Comparison of ENCODE assay signal across 8 cellular contexts in genomic region chr2:152337511-152337903, GRCh38. TPM values are rescaled to one million over a fixed set of nuclear protein-coding genes. Genes with fewer than 3 reads are reported as not detected.
DNase-seq lines count a peak whose midpoint lies in the region; ATAC-seq, FAIRE-seq and TF ChIP-seq lines count a peak whose summit lies in the region.
"Had no signal": no experiment of that assay in that cellular context is flagged by ENCODE, and none has a peak within 500 bp of the region (broad histone marks: within the 10 kb centered on the region; RNA-seq: fewer than 3 reads in every experiment).

No MANE protein-coding gene starts in this region.

- H3K4me3 ChIP-seq in HUES6 (ENCODE audit: low read depth, low read length): peak overlapping the region; percentile 88
- H3K4me3 ChIP-seq in K562: no peak overlapping the region
- peak overlapping the region; percentile 66 to 85 (median 75) for H3K4me3 ChIP-seq in keratinocyte (ENCODE audit: control insufficient read depth in 2 of 3, extremely low read depth in 1 of 3, insufficient read depth in 2 of 3, low read depth in 1 of 3, low read length in 3 of 3)
- H3K4me3 ChIP-seq in subcutaneous abdominal adipose tissue (ENCODE audit: low read depth in 1 of 5, low read length in 5 of 5): peak overlapping the region in 4 of 5 donors; percentile 82 to 87 (median 85)
- no peak overlapping the region for H3K4me3 ChIP-seq in heart left ventricle

- H3K79me2 ChIP-seq in K562 (ENCODE audit: control insufficient read depth, insufficient read depth, low read length) (no peaks in the 10 kb centered on the region), keratinocyte (ENCODE audit: control insufficient read depth, insufficient read depth, low read length) (peaks cover 73% of the 10 kb centered on the region)

- H3K9me1 ChIP-seq in K562 (ENCODE audit: control insufficient read depth, insufficient read depth, low read length): no peaks in the 10 kb centered on the region
- no peaks in the 10 kb centered on the region for H3K9me1 ChIP-seq in keratinocyte (ENCODE audit: control insufficient read depth, extremely low read depth, insufficient read depth, low read length)

- FAIRE-seq in K562 (lab: Jason Lieb, UNC) (peak; percentile 40), keratinocyte (lab: Jason Lieb, UNC) (no peak)

- WGBS in K562 (ENCODE audit: insufficient coverage, low coverage, missing lambda C conversion rate): 4% methylated on average over 2 of the region's 2 CpGs
- 47 to 96% (median 61%) methylated on average over 2 of the region's 2 CpGs for WGBS in heart left ventricle, 4 donors

- no peak overlapping the region for H3K9ac ChIP-seq in HUES6 (ENCODE audit: low read length)
- no peak overlapping the region for H3K9ac ChIP-seq in K562 (ENCODE audit: insufficient read depth in 1 of 2, low read depth in 2 of 2, low read length in 2 of 2)
- H3K9ac ChIP-seq in keratinocyte (ENCODE audit: control insufficient read depth, extremely low read depth, insufficient read depth, low read length): peak overlapping the region; percentile 79
- H3K9ac ChIP-seq in subcutaneous abdominal adipose tissue (ENCODE audit: low read length in 5 of 5): no peak overlapping the region

- in situ Hi-C loops in K562 (cut with MboI): no loop called here

- H4K20me1 ChIP-seq in K562 (replicated peaks; ENCODE audit: control insufficient read depth, insufficient read depth, low read length): 0 out of 2 replicates have a peak, but pooled peaks cover 6% of the 10 kb centered on the region
- H4K20me1 ChIP-seq in keratinocyte (ENCODE audit: control insufficient read depth, extremely low read depth, insufficient read depth, low read length): peaks cover 20% of the 10 kb centered on the region

- H2AFZ ChIP-seq in K562 (ENCODE audit: low read depth, low read length): no peak overlapping the region
- no peak overlapping the region for H2AFZ ChIP-seq in keratinocyte (ENCODE audit: control insufficient read depth, low read length)

- CTCF ChIA-PET in K562 (lab: Yijun Ruan, JAX; ENCODE audit: low intra/inter-chr PET ratio): no interaction called here

- intact Hi-C loops in K562 (cut with micrococcal nuclease): loop anchor here (10.0 kb wide), 2 partner anchors 297 to 303 kb away; no protein-coding TSS in a partner anchor
- intact Hi-C loops in heart left ventricle (cut with DNase I): loop anchor here in 9 of 10 donors (5.0 to 10.0 kb wide), 15 partner anchors 67 to 297 kb away; partner anchors contain the start of gene STAM2 (in 1 of the 9)

- no peak for TF ChIP-seq POLR2A in K562 (conservative IDR thresholded peaks at IDR 0.05)
- TF ChIP-seq POLR2A in heart left ventricle (IDR thresholded peaks at IDR 0.05): no peak

- no peak for DNase-seq in K562 (ENCODE audit: extremely low read depth in 1 of 4, low spot score in 3 of 4)
- DNase-seq in keratinocyte (ENCODE audit: low read depth, low spot score): no peak
- DNase-seq in NCI-H1694 (lab: John Stamatoyannopoulos, UW): no peak
- DNase-seq in MV-4-11 (lab: John Stamatoyannopoulos, UW): no peak
- DNase-seq in heart left ventricle: no peak

- H3K27me3 ChIP-seq in HUES6 (ENCODE audit: control insufficient read depth, insufficient read depth, low read length) (no peaks in the 10 kb centered on the region), K562 (ENCODE audit: control insufficient read depth in 2 of 2, insufficient read depth in 2 of 2, low read length in 2 of 2) (peaks cover 18 to 25% of the 10 kb centered on the region in 2 experiments), keratinocyte (ENCODE audit: control insufficient read depth, extremely low read depth, insufficient read depth, low read length) (no peaks in the 10 kb centered on the region), subcutaneous abdominal adipose tissue (ENCODE audit: control insufficient read depth in 5 of 5, insufficient read depth in 4 of 5, low read length in 5 of 5) (no peaks in the 10 kb centered on the region), heart left ventricle (no peaks in the 10 kb centered on the region)
- H3K27me3 ChIP-seq: uterus had no signal

- H3K4me1 ChIP-seq in HUES6 (ENCODE audit: control insufficient read depth, insufficient read depth, low read length) (peaks cover 23% of the 10 kb centered on the region), K562 (replicated peaks in 1 of 2; ENCODE audit: control insufficient read depth in 2 of 2, insufficient read depth in 2 of 2, low read length in 2 of 2) (peaks cover 0 to 17% of the 10 kb centered on the region in 2 experiments; a peak in 3 of 5 replicates), keratinocyte (ENCODE audit: control insufficient read depth, extremely low read depth, insufficient read depth, low read length) (peaks cover 25% of the 10 kb centered on the region), subcutaneous abdominal adipose tissue (ENCODE audit: control insufficient read depth in 5 of 5, insufficient read depth in 5 of 5, low read length in 5 of 5) (peaks cover 0 to 40% (median 32%) of the 10 kb centered on the region in 5 donors), heart left ventricle (peaks cover 0 to 34% (median 12%) of the 10 kb centered on the region in 12 donors)
- H3K4me1 ChIP-seq: uterus had no signal

- H3K36me3 ChIP-seq in HUES6 (ENCODE audit: control insufficient read depth, insufficient read depth, low read length): no peaks in the 10 kb centered on the region; the same call in 1 of the 2 replicates
- no peaks in the 10 kb centered on the region for H3K36me3 ChIP-seq in K562 (ENCODE audit: control insufficient read depth, insufficient read depth, low read length)
- peaks cover 0 to 6% of the 10 kb centered on the region in 2 experiments for H3K36me3 ChIP-seq in keratinocyte (ENCODE audit: control insufficient read depth in 2 of 2, extremely low read depth in 1 of 2, insufficient read depth in 2 of 2, low read length in 2 of 2)
- H3K36me3 ChIP-seq in subcutaneous abdominal adipose tissue (ENCODE audit: control insufficient read depth in 5 of 5, insufficient read depth in 5 of 5, low read length in 5 of 5): no peaks in the 10 kb centered on the region
- H3K36me3 ChIP-seq in heart left ventricle: no peaks in the 10 kb centered on the region
- H3K36me3 ChIP-seq: uterus had no signal

- POLR2A ChIA-PET in K562 (lab: Yijun Ruan, JAX): interaction anchor here (0.7 kb wide), 1 partner anchor 305 kb away, joined by 3 read pairs; no protein-coding TSS in a partner anchor

- H3K27ac ChIP-seq in HUES6 (ENCODE audit: low read depth, low read length) (no peak overlapping the region), K562 (ENCODE audit: extremely low read depth, low read depth, low read length) (no peak overlapping the region), keratinocyte (ENCODE audit: control insufficient read depth, insufficient read depth, low read length) (peak overlapping the region; percentile 74), subcutaneous abdominal adipose tissue (ENCODE audit: low read depth, low read length) (peak overlapping the region; percentile 93), heart left ventricle (peak overlapping the region in 1 of 12 donors; percentile 82)

- no peak for TF ChIP-seq RAD21 in K562 (CRISPR knock-in tag; conservative IDR thresholded peaks at IDR 0.05 in 1 of 2, IDR thresholded peaks at IDR 0.05 in 1 of 2)

- TF ChIP-seq EP300 in K562 (IDR thresholded peaks at IDR 0.05; ENCODE audit: low read length): no peak

- BruUV-seq in K562 (replicated peaks; lab: Mats Ljungman, UMichigan): no TSS peak

- ATAC-seq in K562: no peak
- ATAC-seq in heart left ventricle: no peak

- H3K4me2 ChIP-seq in K562 (ENCODE audit: insufficient read depth, low read length) (no peak overlapping the region), keratinocyte (ENCODE audit: control insufficient read depth, extremely low read depth, insufficient read depth, low read depth, low read length) (peak overlapping the region; percentile 66)

- H3K9me3 ChIP-seq in HUES6 (ENCODE audit: control insufficient read depth, insufficient read depth, low read depth, low read length) (no peaks in the 10 kb centered on the region), K562 (replicated peaks; ENCODE audit: control insufficient read depth, insufficient read depth, low read depth, low read length) (no peaks in the 10 kb centered on the region), keratinocyte (ENCODE audit: control insufficient read depth, low read depth, low read length) (no peaks in the 10 kb centered on the region), subcutaneous abdominal adipose tissue (ENCODE audit: control insufficient read depth in 5 of 5, low read length in 5 of 5) (no peaks in the 10 kb centered on the region), heart left ventricle (no peaks in the 10 kb centered on the region)
- H3K9me3 ChIP-seq: uterus had no signal

- TF ChIP-seq CTCF in K562 (IDR thresholded peaks at IDR 0.05 in 2 of 3, conservative IDR thresholded peaks at IDR 0.05 in 1 of 3; ENCODE audit: insufficient read depth in 2 of 3, low read depth in 1 of 3, low read length in 3 of 3): no peak
- no peak for TF ChIP-seq CTCF in keratinocyte (optimal IDR thresholded peaks at IDR 0.05 in 1 of 3, IDR thresholded peaks at IDR 0.05 in 1 of 3, conservative IDR thresholded peaks at IDR 0.05 in 1 of 3; ENCODE audit: extremely low read depth in 1 of 3, insufficient read depth in 2 of 3, low read length in 3 of 3)
- no peak for TF ChIP-seq CTCF in heart left ventricle (IDR thresholded peaks at IDR 0.05)

- dilution Hi-C loops in keratinocyte (cut with MboI; ENCODE audit: extremely low pct_ligation_motif_present, low sequenced_read_pairs): no loop called here

RNA-seq across cellular contexts. Expression of gene FMNL2, which starts 2.5 kb away (rescaled TPM):
- total RNA-seq in K562 (2011; cell fraction: chromatin; rRNA removed; ENCODE audit: low replicate concordance): 0.44 and 2.0 TPM in 2 replicates
- 0.26 and 0.50 TPM in 2 replicates for total RNA-seq in K562 (2011; cell fraction: nucleolus; rRNA removed)
- total RNA-seq in K562 (2011; cell fraction: nucleoplasm; rRNA removed): 0.22 and 0.31 TPM in 2 replicates
- total RNA-seq in K562 (2014; rRNA removed): 0.20 TPM in 1 of 2 replicates, not detected in the other
- 0.25 and 0.54 TPM in 2 replicates for total RNA-seq in K562 (2014; rRNA removed; fragmentation: Illumina TruSeq; extraction: Trizol)
- 0.19 and 0.22 TPM in 2 replicates for total RNA-seq in K562 (2015; rRNA removed; fragmentation: Illumina TruSeq; extraction: Trizol)
- 0.27 TPM in 2 replicates for total RNA-seq in K562 (2021)
- polyA plus RNA-seq in K562 (2011; rRNA removed): 0.18 and 0.21 TPM in 2 replicates
- polyA plus RNA-seq in K562 (2011; cell fraction: cytosol; rRNA removed): 0.04 and 0.09 TPM in 2 replicates
- 0.20 and 0.58 TPM in 2 replicates for polyA plus RNA-seq in K562 (2011; cell fraction: nucleus; rRNA removed)
- 0.14 and 0.21 TPM in 2 replicates for polyA plus RNA-seq in K562 (2012)
- 0.22 and 0.43 TPM in 2 replicates for polyA plus RNA-seq in K562 (2014; fragmentation: Illumina TruSeq; extraction: Trizol)
- polyA plus RNA-seq in K562 (2014; fragmentation: Nextera tagmentation; extraction: Ambion mirVana): under 1 TPM; 0.15 to 0.49 TPM
- polyA plus RNA-seq in K562 (2014; rRNA removed): 0.16 and 0.22 TPM in 2 replicates
- 0.14 and 0.48 TPM in 2 replicates for polyA minus RNA-seq in K562 (2011; rRNA and poly(A)+ RNA removed)
- 0.36 and 0.48 TPM in 2 replicates for polyA minus RNA-seq in K562 (2011; cell fraction: cytosol; rRNA and poly(A)+ RNA removed)
- polyA minus RNA-seq in K562 (2011; cell fraction: nucleus; rRNA and poly(A)+ RNA removed): 0.13 and 0.33 TPM in 2 replicates
- 38.6 to 62.7 TPM (median 38.9 TPM) in 3 replicates for polyA plus RNA-seq in keratinocyte
- polyA plus RNA-seq in keratinocyte (2011; ENCODE audit: low read depth): 28.4 TPM
- 26.1 and 46.9 TPM in 2 replicates for polyA plus RNA-seq in keratinocyte (2011; cell fraction: cytosol; rRNA removed)
- polyA plus RNA-seq in keratinocyte (2011; cell fraction: nucleus; rRNA removed): 69.8 and 89.4 TPM in 2 replicates
- polyA plus RNA-seq in keratinocyte (2012; ENCODE audit: low replicate concordance): 24.4 and 38.3 TPM in 2 replicates
- 11.4 to 54.5 TPM (median 21.6 TPM) in 3 replicates for polyA minus RNA-seq in keratinocyte
- polyA minus RNA-seq in keratinocyte (2011; cell fraction: cytosol; rRNA and poly(A)+ RNA removed): 24.7 TPM
- polyA minus RNA-seq in keratinocyte (2011; cell fraction: nucleus; rRNA and poly(A)+ RNA removed): 42.3 and 92.3 TPM in 2 replicates
- total RNA-seq in heart left ventricle: 10 to 100 TPM in 2 of 9 donors, 1 to 10 TPM in 7; 4.7 to 19.4 (median 5.5) TPM
- polyA plus RNA-seq in heart left ventricle: 1 to 10 TPM; 5.1 to 6.7 TPM

Comparison
In these comparisons a context has a peak if more than half of its experiments do, and no peak if none do; other contexts are left out.
1. H3K27ac ChIP-seq: peak in keratinocyte (single experiment) and subcutaneous abdominal adipose tissue (single experiment); none in HUES6 (single experiment) and K562 (single experiment).
2. H3K4me3 ChIP-seq: peak in HUES6 (single experiment), keratinocyte (3 of 3) and subcutaneous abdominal adipose tissue (4 of 5); none in K562 (single experiment) and heart left ventricle (0 of 12).